9 cellular contexts compared by ENCODE assay signal in the genomic region with DNA sequence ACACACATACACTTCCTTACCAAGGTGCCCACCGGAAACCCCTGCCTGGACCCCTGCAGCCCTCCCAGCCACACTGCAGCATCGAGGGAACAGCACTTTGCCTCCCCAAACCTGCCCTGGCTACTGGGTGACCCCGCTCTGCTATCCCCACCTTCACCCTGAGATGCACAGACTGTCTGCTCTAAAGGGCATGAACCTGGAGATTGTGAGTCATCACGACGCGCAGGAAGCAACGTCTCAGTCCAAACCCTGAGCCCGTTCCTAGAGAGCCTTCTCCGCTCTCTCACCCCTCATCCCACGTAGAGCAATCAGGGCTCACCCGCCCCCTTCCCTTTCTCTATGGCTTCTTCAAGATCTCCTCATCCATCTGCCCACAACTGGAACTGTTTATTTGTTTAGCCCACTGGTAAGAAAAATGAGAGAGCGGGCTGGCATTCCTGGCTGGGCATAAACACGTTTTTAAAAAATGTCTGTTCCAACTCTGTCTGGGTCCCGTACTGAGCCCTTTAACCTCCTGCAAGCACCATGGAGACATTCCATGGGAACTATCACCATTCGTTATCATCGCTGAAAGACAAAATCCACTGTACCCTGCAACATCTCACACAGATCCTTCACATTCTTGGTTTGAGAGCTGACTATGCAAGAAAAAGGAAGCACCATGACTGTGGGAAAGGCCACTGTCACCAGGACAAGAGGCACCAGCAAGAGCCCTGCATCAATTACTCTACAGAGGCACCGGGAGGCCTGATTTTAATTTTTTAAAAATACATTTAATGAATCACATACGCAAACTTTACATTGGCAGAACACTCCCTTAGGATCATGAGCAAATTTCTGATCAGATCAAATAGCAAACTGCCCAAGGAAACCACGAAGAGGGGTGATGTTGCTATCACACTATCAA. TPM values are rescaled to one million over a fixed set of nuclear protein-coding genes. Genes with fewer than 3 reads are reported as not detected.
DNase-seq lines count a peak whose midpoint lies in the region; ATAC-seq, FAIRE-seq and TF ChIP-seq lines count a peak whose summit lies in the region.
"Had no signal": no experiment of that assay in that cellular context is flagged by ENCODE, and none has a peak within 500 bp of the region (broad histone marks: within the 10 kb centered on the region; RNA-seq: fewer than 3 reads in every experiment).

No MANE protein-coding gene starts in this region.

- TF ChIP-seq POLR2A in K562 (conservative IDR thresholded peaks at IDR 0.05): no peak

- H3K27ac ChIP-seq in K562 (ENCODE audit: extremely low read depth, low read depth, low read length): no peak overlapping the region
- peak overlapping the region; percentile 79 to 99 for H3K27ac ChIP-seq in tibial artery

- no peak overlapping the region for H3K4me3 ChIP-seq in K562
- H3K4me3 ChIP-seq in tibial artery: peak overlapping the region; percentile 8 to 11

- H3K9me3 ChIP-seq in K562 (replicated peaks; ENCODE audit: control insufficient read depth, insufficient read depth, low read depth, low read length) (no peaks in the 10 kb centered on the region), tibial artery (no peaks in the 10 kb centered on the region)

- no peak for TF ChIP-seq RAD21 in K562 (CRISPR knock-in tag; conservative IDR thresholded peaks at IDR 0.05 in 1 of 2, IDR thresholded peaks at IDR 0.05 in 1 of 2)

- 0 out of 2 replicates have a peak, but pooled peaks cover 8% of the 10 kb centered on the region for H4K20me1 ChIP-seq in K562 (replicated peaks; ENCODE audit: control insufficient read depth, insufficient read depth, low read length)

- no peak overlapping the region for H3K9ac ChIP-seq in K562 (ENCODE audit: insufficient read depth in 1 of 2, low read depth in 2 of 2, low read length in 2 of 2)

- intact Hi-C loops in K562 (cut with micrococcal nuclease) (no loop called here), tibial artery (cut with DNase I; ENCODE audit: low total_unique reads) (no loop called here)

- CTCF ChIA-PET in K562 (lab: Yijun Ruan, JAX; ENCODE audit: low intra/inter-chr PET ratio): no interaction called here

- ATAC-seq in K562 (no peak), GM19023 (IDR thresholded peaks at IDR 0.05; ENCODE audit: unreplicated experiment) (no peak)

- H3K27me3 ChIP-seq in K562 (ENCODE audit: control insufficient read depth in 2 of 2, insufficient read depth in 2 of 2, low read length in 2 of 2) (peaks cover 4 to 46% of the 10 kb centered on the region in 2 experiments; a peak in 4 of 5 replicates), tibial artery (no peaks in the 10 kb centered on the region)

- 5% methylated on average over 18 of the region's 19 CpGs for WGBS in K562 (ENCODE audit: insufficient coverage, low coverage, missing lambda C conversion rate)

- in situ Hi-C loops in K562 (cut with MboI): no loop called here

- H3K9me1 ChIP-seq in K562 (ENCODE audit: control insufficient read depth, insufficient read depth, low read length): no peaks in the 10 kb centered on the region

- H2AFZ ChIP-seq in K562 (ENCODE audit: low read depth, low read length): no peak overlapping the region

- BruUV-seq in K562 (replicated peaks; lab: Mats Ljungman, UMichigan): no TSS peak

- H3K36me3 ChIP-seq in K562 (ENCODE audit: control insufficient read depth, insufficient read depth, low read length) (no peaks in the 10 kb centered on the region), tibial artery (no peaks in the 10 kb centered on the region)

- no peak for TF ChIP-seq EP300 in K562 (IDR thresholded peaks at IDR 0.05; ENCODE audit: low read length)

- H3K4me1 ChIP-seq in K562 (replicated peaks in 1 of 2; ENCODE audit: control insufficient read depth in 2 of 2, insufficient read depth in 2 of 2, low read length in 2 of 2) (no peaks in the 10 kb centered on the region), tibial artery (peaks cover 14 to 100% (median 82%) of the 10 kb centered on the region in 4 donors)

- H3K4me2 ChIP-seq in K562 (ENCODE audit: insufficient read depth, low read length): no peak overlapping the region

- POLR2A ChIA-PET in K562 (lab: Yijun Ruan, JAX): no interaction called here

- no peak for FAIRE-seq in K562 (lab: Jason Lieb, UNC)

- TF ChIP-seq CTCF in K562 (IDR thresholded peaks at IDR 0.05 in 2 of 3, conservative IDR thresholded peaks at IDR 0.05 in 1 of 3; ENCODE audit: insufficient read depth in 2 of 3, low read depth in 1 of 3, low read length in 3 of 3) (no peak), tibial artery (IDR thresholded peaks at IDR 0.05) (no peak)

- H3K79me2 ChIP-seq in K562 (ENCODE audit: control insufficient read depth, insufficient read depth, low read length): no peaks in the 10 kb centered on the region

- DNase-seq in DMS79 treated with DMSO at 0.1 percent for 48 hours (lab: John Stamatoyannopoulos, UW): peak; percentile 29
- DNase-seq in DMS79 (lab: John Stamatoyannopoulos, UW): no peak
- peak in 1 of 4 experiments; percentile 7 for DNase-seq in K562 (ENCODE audit: extremely low read depth in 1 of 4, low spot score in 3 of 4)
- peak; percentile 69 for DNase-seq in islet precursor cell
- DNase-seq in tibial artery: peak in 1 of 2 donors; percentile 75
- DNase-seq in T-helper 1 cell: no peak
- DNase-seq in GOT3 (lab: John Stamatoyannopoulos, UW): no peak
- DNase-seq: NCI-H526 treated with DMSO at 0.1 percent for 48 hours had no signal

TF ChIP-seq in K562, 482 proteins besides CTCF, POLR2A, EP300 and RAD21 (continues in another document):
- TF ChIP-seq CREB1 (IDR thresholded peaks at IDR 0.05) (0 out of 2 replicates have a peak, but pooled peaks have one; percentile 20), CREB1 (CRISPR knock-in tag; IDR thresholded peaks at IDR 0.05) (no peak), SIRT6 (IDR thresholded peaks at IDR 0.05; ENCODE audit: low read depth, low read length) (no peak), NR4A1 (CRISPR knock-in tag; IDR thresholded peaks at IDR 0.05) (no peak), NR4A1 (tag; IDR thresholded peaks at IDR 0.05) (no peak), MEF2A (IDR thresholded peaks at IDR 0.05; ENCODE audit: control insufficient read depth, low read depth, low read length) (no peak)
- TF ChIP-seq, protein P1, sequence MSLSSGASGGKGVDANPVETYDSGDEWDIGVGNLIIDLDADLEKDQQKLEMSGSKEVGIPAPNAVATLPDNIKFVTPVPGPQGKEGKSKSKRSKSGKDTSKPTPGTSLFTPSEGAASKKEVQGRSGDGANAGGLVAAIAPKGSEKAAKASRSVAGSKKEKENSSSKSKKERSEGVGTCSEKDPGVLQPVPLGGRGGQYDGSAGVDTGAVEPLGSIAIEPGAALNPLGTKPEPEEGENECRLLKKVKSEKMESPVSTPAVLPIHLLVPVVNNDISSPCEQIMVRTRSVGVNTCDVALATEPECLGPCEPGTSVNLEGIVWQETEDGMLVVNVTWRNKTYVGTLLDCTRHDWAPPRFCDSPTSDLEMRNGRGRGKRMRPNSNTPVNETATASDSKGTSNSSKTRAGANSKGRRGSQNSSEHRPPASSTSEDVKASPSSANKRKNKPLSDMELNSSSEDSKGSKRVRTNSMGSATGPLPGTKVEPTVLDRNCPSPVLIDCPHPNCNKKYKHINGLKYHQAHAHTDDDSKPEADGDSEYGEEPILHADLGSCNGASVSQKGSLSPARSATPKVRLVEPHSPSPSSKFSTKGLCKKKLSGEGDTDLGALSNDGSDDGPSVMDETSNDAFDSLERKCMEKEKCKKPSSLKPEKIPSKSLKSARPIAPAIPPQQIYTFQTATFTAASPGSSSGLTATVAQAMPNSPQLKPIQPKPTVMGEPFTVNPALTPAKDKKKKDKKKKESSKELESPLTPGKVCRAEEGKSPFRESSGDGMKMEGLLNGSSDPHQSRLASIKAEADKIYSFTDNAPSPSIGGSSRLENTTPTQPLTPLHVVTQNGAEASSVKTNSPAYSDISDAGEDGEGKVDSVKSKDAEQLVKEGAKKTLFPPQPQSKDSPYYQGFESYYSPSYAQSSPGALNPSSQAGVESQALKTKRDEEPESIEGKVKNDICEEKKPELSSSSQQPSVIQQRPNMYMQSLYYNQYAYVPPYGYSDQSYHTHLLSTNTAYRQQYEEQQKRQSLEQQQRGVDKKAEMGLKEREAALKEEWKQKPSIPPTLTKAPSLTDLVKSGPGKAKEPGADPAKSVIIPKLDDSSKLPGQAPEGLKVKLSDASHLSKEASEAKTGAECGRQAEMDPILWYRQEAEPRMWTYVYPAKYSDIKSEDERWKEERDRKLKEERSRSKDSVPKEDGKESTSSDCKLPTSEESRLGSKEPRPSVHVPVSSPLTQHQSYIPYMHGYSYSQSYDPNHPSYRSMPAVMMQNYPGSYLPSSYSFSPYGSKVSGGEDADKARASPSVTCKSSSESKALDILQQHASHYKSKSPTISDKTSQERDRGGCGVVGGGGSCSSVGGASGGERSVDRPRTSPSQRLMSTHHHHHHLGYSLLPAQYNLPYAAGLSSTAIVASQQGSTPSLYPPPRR (CRISPR knock-in tag; IDR thresholded peaks at IDR 0.05; ENCODE audit: borderline replicate concordance): no peak

RNA-seq across cellular contexts. Expression of a gene that starts 28.2 kb away (rescaled TPM):
- total RNA-seq in K562 (2011; cell fraction: chromatin; rRNA removed; ENCODE audit: low replicate concordance): 0.12 and 0.19 TPM in 2 replicates
- total RNA-seq in K562 (2011; cell fraction: nucleolus; rRNA removed): under 0.01 and 0.17 TPM in 2 replicates
- 0.07 and 0.15 TPM in 2 replicates for total RNA-seq in K562 (2011; cell fraction: nucleoplasm; rRNA removed)
- total RNA-seq in K562 (2014; rRNA removed): not detected in 2 replicates
- not detected in 2 replicates for total RNA-seq in K562 (2014; rRNA removed; fragmentation: Illumina TruSeq; extraction: Trizol)
- not detected in 2 replicates for total RNA-seq in K562 (2015; rRNA removed; fragmentation: Illumina TruSeq; extraction: Trizol)
- 0.07 and 0.11 TPM in 2 replicates for total RNA-seq in K562 (2021)
- polyA plus RNA-seq in K562 (2011; rRNA removed): 0.01 TPM in 2 replicates
- polyA plus RNA-seq in K562 (2011; cell fraction: cytosol; rRNA removed): 0.01 TPM in 2 replicates
- 0.03 and 0.04 TPM in 2 replicates for polyA plus RNA-seq in K562 (2011; cell fraction: nucleus; rRNA removed)
- 0.51 and 0.76 TPM in 2 replicates for polyA plus RNA-seq in K562 (2012)
- 0.01 TPM in 1 of 2 replicates, not detected in the other for polyA plus RNA-seq in K562 (2014; fragmentation: Illumina TruSeq; extraction: Trizol)
- polyA plus RNA-seq in K562 (2014; fragmentation: Nextera tagmentation; extraction: Ambion mirVana): under 1 TPM; 0.06 to 0.23 TPM
- polyA plus RNA-seq in K562 (2014; rRNA removed): 0.05 TPM in 1 of 2 replicates, not detected in the other
- polyA minus RNA-seq in K562 (2011; rRNA and poly(A)+ RNA removed): 0.03 and 0.07 TPM in 2 replicates
- 0.09 and 0.10 TPM in 2 replicates for polyA minus RNA-seq in K562 (2011; cell fraction: cytosol; rRNA and poly(A)+ RNA removed)
- 0.11 and 0.13 TPM in 2 replicates for polyA minus RNA-seq in K562 (2011; cell fraction: nucleus; rRNA and poly(A)+ RNA removed)

Comparison
In these comparisons a context has a peak if more than half of its experiments do, and no peak if none do; other contexts are left out.
1. DNase-seq: peak in DMS79 treated with DMSO at 0.1 percent for 48 hours (single experiment) and islet precursor cell (single experiment); none in DMS79 (single experiment), T-helper 1 cell (0 of 5) and GOT3 (single experiment).